ENCODE assay signal across 1 cellular context in genomic region chr3:46548611-46549010, GRCh38. TPM values are rescaled to one million over a fixed set of nuclear protein-coding genes. Genes with fewer than 3 reads are reported as not detected.
"Had no signal": no experiment of that assay in that cellular context is flagged by ENCODE, and none has a peak within 500 bp of the region (broad histone marks: within the 10 kb centered on the region; RNA-seq: fewer than 3 reads in every experiment).

No MANE protein-coding gene starts in this region.

RNA-seq across cellular contexts. Expression of gene RTP3, which starts 50.8 kb away (rescaled TPM):
- total RNA-seq: PC-3 had no signal
